1 cellular context compared by ENCODE assay signal in the genomic region with DNA sequence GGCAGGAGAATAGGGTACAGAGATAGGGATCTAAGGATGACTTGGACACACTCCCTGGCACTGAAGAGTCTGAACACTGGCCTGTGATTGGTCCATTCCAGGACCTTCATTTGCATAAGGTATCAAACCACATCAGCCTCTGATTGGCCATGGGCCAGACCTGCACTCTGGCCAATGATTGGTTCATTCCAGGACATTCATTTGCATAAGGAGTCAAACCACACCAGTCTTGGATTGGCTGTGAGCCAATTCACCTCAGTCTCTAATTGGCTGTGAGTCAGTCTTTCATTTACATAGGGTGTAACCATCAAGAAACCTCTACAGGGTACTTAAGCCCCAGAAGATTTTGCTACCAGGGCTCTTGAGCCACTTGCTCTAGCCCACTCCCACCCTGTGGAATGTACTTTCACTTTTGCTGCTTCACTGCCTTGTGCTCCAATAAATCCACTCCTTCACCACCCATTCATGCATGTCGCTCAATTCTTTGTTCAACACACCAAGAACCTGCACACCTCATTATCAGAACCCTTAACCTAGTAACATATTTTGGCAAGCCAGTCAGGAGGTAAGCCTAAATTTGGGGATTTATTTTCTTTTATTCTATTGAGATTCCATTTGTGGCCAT.
TF ChIP-seq lines count a peak whose summit lies in the region.

No MANE protein-coding gene starts in this region.

TF ChIP-seq in GM23338, 12 proteins besides CTCF, POLR2A, EP300 and RAD21 (continued from another document):
- TF ChIP-seq, protein P1, sequence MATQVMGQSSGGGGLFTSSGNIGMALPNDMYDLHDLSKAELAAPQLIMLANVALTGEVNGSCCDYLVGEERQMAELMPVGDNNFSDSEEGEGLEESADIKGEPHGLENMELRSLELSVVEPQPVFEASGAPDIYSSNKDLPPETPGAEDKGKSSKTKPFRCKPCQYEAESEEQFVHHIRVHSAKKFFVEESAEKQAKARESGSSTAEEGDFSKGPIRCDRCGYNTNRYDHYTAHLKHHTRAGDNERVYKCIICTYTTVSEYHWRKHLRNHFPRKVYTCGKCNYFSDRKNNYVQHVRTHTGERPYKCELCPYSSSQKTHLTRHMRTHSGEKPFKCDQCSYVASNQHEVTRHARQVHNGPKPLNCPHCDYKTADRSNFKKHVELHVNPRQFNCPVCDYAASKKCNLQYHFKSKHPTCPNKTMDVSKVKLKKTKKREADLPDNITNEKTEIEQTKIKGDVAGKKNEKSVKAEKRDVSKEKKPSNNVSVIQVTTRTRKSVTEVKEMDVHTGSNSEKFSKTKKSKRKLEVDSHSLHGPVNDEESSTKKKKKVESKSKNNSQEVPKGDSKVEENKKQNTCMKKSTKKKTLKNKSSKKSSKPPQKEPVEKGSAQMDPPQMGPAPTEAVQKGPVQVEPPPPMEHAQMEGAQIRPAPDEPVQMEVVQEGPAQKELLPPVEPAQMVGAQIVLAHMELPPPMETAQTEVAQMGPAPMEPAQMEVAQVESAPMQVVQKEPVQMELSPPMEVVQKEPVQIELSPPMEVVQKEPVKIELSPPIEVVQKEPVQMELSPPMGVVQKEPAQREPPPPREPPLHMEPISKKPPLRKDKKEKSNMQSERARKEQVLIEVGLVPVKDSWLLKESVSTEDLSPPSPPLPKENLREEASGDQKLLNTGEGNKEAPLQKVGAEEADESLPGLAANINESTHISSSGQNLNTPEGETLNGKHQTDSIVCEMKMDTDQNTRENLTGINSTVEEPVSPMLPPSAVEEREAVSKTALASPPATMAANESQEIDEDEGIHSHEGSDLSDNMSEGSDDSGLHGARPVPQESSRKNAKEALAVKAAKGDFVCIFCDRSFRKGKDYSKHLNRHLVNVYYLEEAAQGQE (IDR thresholded peaks at IDR 0.05; ENCODE audit: unreplicated experiment) = no peak
- TF ChIP-seq, protein P2, sequence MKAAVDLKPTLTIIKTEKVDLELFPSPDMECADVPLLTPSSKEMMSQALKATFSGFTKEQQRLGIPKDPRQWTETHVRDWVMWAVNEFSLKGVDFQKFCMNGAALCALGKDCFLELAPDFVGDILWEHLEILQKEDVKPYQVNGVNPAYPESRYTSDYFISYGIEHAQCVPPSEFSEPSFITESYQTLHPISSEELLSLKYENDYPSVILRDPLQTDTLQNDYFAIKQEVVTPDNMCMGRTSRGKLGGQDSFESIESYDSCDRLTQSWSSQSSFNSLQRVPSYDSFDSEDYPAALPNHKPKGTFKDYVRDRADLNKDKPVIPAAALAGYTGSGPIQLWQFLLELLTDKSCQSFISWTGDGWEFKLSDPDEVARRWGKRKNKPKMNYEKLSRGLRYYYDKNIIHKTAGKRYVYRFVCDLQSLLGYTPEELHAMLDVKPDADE (IDR thresholded peaks at IDR 0.05) = no peak
- TF ChIP-seq EZH2phosphoT487 (IDR thresholded peaks at IDR 0.05; ENCODE audit: unreplicated experiment) = no peak
- no peak for TF ChIP-seq ZNF331 (CRISPR knock-in tag; IDR thresholded peaks at IDR 0.05; ENCODE audit: low read depth)
- no peak for TF ChIP-seq STAT1 (IDR thresholded peaks at IDR 0.05; ENCODE audit: unreplicated experiment)
- no peak for TF ChIP-seq JUNB (IDR thresholded peaks at IDR 0.05; ENCODE audit: unreplicated experiment)
TF ChIP-seq in GM23338: peak in this region for 0.
